Comparison of ENCODE assay signal across 23 cellular contexts in genomic region chr4:160880186-160880585, GRCh38.
A peak's percentile ranks its signal among the peaks of the same experiment; 100 is the strongest.
DNase-seq lines count a peak whose midpoint lies in the region; ATAC-seq and TF ChIP-seq lines count a peak whose summit lies in the region.
"Had no signal": no experiment of that assay in that cellular context is flagged by ENCODE, and none has a peak within 500 bp of the region (broad histone marks: within the 10 kb centered on the region; RNA-seq: fewer than 3 reads in every experiment).

No MANE protein-coding gene starts in this region.

- no peak overlapping the region for H3K4me3 ChIP-seq in OCI-LY3 (ENCODE audit: low read length)

- peak; percentile 10 for DNase-seq in iPS-NIHi11 (ENCODE audit: low spot score)
- no peak for DNase-seq in NCI-H2171 treated with DMSO at 0.1 percent for 48 hours (lab: John Stamatoyannopoulos, UW)
- DNase-seq in D341Med (ENCODE audit: low spot score), result no peak
- no peak for DNase-seq in NCI-H1105 (lab: John Stamatoyannopoulos, UW)
- DNase-seq: C1 segment of cervical spinal cord; CD4-positive, alpha-beta memory T cell; COR-L47; DND-41; H7; Karpas-422; NCI-H1105 treated with DMSO at 0.1 percent for 48 hours; NCI-H1694; NCI-H2081; NCI-H226; NCI-H510A; NCI-H774; SHP77 treated with DMSO at 0.1 percent for 48 hours; T-helper 1 cell had no signal

- no peak overlapping the region for H3K4me2 ChIP-seq in OCI-LY3 (ENCODE audit: low read length)

- peak; percentile 18; the same call in 1 of the 2 replicates for TF ChIP-seq RAD21 in Ishikawa (IDR thresholded peaks at IDR 0.05; ENCODE audit: low read depth)

- H3K27me3 ChIP-seq in OCI-LY3 (ENCODE audit: low read depth, low read length), result no peaks in the 10 kb centered on the region

- no peaks in the 10 kb centered on the region for H3K4me1 ChIP-seq in OCI-LY3 (ENCODE audit: low read length)

- H3K9ac ChIP-seq in OCI-LY3 (ENCODE audit: low read length), result no peak overlapping the region

- H3K36me3 ChIP-seq in OCI-LY3 (replicated peaks; ENCODE audit: low read depth, low read length), result no peaks in the 10 kb centered on the region

- H3K27me3 Mint-ChIP-seq in stimulated activated memory B cell treated with anti-CD40 and anti-IgM and Interleukin-4, amounts not matched to agents 10 μg/mL and 1 μg/mL and 100 μg/mL, for 72 hours, result no peaks in the 10 kb centered on the region
- H3K27me3 Mint-ChIP-seq: CD4-positive, alpha-beta memory T cell had no signal

- peak; percentile 12 for ATAC-seq in stimulated activated memory B cell treated with anti-CD40 and anti-IgM and Interleukin-4, amounts not matched to agents 10 μg/mL and 1 μg/mL and 100 μg/mL, for 72 hours
- ATAC-seq: Panc1 had no signal

- H3K27ac Mint-ChIP-seq in stimulated activated memory B cell treated with anti-CD40 and anti-IgM and Interleukin-4, amounts not matched to agents 10 μg/mL and 1 μg/mL and 100 μg/mL, for 72 hours, result no peak overlapping the region
- H3K27ac Mint-ChIP-seq: CD4-positive, alpha-beta memory T cell had no signal

- H4K20me1 ChIP-seq in OCI-LY3 (ENCODE audit: insufficient read depth, low read length), result no peaks in the 10 kb centered on the region

- peak; percentile 20; the same call in 1 of the 2 replicates for TF ChIP-seq CTCF in OCI-LY3 (IDR thresholded peaks at IDR 0.05; ENCODE audit: low read depth, low read length)

- no peaks in the 10 kb centered on the region for H3K79me2 ChIP-seq in OCI-LY3 (ENCODE audit: low read length)

- H3K4me1 Mint-ChIP-seq in stimulated activated memory B cell treated with anti-CD40 and anti-IgM and Interleukin-4, amounts not matched to agents 10 μg/mL and 1 μg/mL and 100 μg/mL, for 72 hours, result no peaks in the 10 kb centered on the region
- H3K4me1 Mint-ChIP-seq: CD4-positive, alpha-beta memory T cell had no signal

- peaks cover 3% of the 10 kb centered on the region for H3K9me3 Mint-ChIP-seq in stimulated activated memory B cell treated with anti-CD40 and anti-IgM and Interleukin-4, amounts not matched to agents 10 μg/mL and 1 μg/mL and 100 μg/mL, for 72 hours

- no peaks in the 10 kb centered on the region for H3K36me3 Mint-ChIP-seq in stimulated activated memory B cell treated with anti-CD40 and anti-IgM and Interleukin-4, amounts not matched to agents 10 μg/mL and 1 μg/mL and 100 μg/mL, for 72 hours
- H3K36me3 Mint-ChIP-seq: CD4-positive, alpha-beta memory T cell had no signal

- H3K9me3 ChIP-seq in OCI-LY3 (ENCODE audit: insufficient read depth, low read length), result no peaks in the 10 kb centered on the region

- H3K4me3 Mint-ChIP-seq in stimulated activated memory B cell treated with anti-CD40 and anti-IgM and Interleukin-4, amounts not matched to agents 10 μg/mL and 1 μg/mL and 100 μg/mL, for 72 hours, result no peak overlapping the region
- H3K4me3 Mint-ChIP-seq: CD4-positive, alpha-beta memory T cell had no signal

- no peak for TF ChIP-seq EP300 in Ishikawa (IDR thresholded peaks at IDR 0.05; ENCODE audit: borderline replicate concordance)

- H3K27ac ChIP-seq in OCI-LY3 (ENCODE audit: low read length), result no peak overlapping the region
- H3K27ac ChIP-seq: RWPE1 had no signal

- H2AFZ ChIP-seq in OCI-LY3 (ENCODE audit: low read depth, low read length), result no peak overlapping the region

TF ChIP-seq in Ishikawa, 13 proteins besides CTCF, POLR2A, EP300 and RAD21:
- TF ChIP-seq REST (IDR thresholded peaks at IDR 0.05; ENCODE audit: low read depth), result no peak
- TF ChIP-seq NFIC (IDR thresholded peaks at IDR 0.05), result peak; percentile 55; the same call in 1 of the 2 replicates
